Comparison of ENCODE assay signal across 8 cellular contexts in the genomic region with DNA sequence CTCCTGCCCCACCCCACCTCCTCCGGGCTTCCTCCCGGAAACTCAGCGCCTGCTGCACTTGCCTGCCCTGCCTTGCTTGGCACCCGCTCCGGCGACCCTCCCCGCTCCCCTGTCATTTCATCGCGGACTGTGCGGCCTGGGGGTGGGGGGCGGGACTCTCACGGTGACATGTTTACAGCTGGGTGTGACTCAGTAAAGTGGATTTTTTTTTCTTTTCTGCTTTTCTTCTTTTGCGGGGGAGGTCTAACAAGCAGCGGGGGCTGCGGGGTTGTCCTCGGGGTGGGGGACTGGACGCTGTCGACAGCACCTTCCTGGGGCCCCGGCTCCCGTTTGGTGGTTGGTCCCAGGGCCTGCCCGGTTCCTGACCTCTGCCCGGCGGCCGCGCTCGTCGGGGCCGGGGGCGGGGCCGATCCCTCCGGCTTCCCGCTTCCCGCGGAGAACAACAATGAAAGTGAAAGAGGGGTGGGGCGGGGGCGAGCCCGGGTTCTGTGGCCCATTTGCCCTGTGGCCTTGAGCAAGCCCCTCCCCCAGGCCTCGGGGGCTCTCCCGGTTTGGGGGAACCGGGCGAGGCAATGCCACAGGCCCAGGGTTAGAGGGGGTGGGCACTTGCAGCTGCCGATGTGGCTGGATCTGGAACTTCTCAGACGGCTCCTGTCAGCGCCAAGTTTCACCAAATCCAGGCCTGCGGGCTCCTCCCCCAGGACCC. TPM values are rescaled to one million over a fixed set of nuclear protein-coding genes. Genes with fewer than 3 reads are reported as not detected.
A peak's percentile ranks its signal among the peaks of the same experiment; 100 is the strongest.
DNase-seq lines count a peak whose midpoint lies in the region; ATAC-seq and TF ChIP-seq lines count a peak whose summit lies in the region.

No MANE protein-coding gene starts in this region.

- peak overlapping the region in 5 of 7 donors; percentile 19 to 70 (median 61) for H3K27ac Mint-ChIP-seq in CD14-positive monocyte
- H3K27ac Mint-ChIP-seq in T-cell: peak overlapping the region; percentile 84 to 85

- H3K4me1 Mint-ChIP-seq in CD14-positive monocyte (peaks cover 35% of the 10 kb centered on the region), T-cell (peaks cover 7 to 11% (median 10%) of the 10 kb centered on the region in 3 donors)

- peak overlapping the region; percentile 83 for H3K9ac ChIP-seq in iPS-20b (ENCODE audit: low read depth, low read length)

- peaks cover 32% of the 10 kb centered on the region for H3K36me3 ChIP-seq in iPS-20b (ENCODE audit: insufficient read depth, low read depth, low read length)

- peak overlapping the region; percentile 28 for H3K27ac ChIP-seq in iPS-20b (ENCODE audit: low read length)

- H3K36me3 Mint-ChIP-seq in CD14-positive monocyte (peaks cover 26 to 29% of the 10 kb centered on the region in 2 donors), T-cell (peaks cover 17% of the 10 kb centered on the region)

- intact Hi-C loops in CD14-positive monocyte (cut with micrococcal nuclease): loop anchor here (10.0 kb wide), 2 partner anchors 154 to 234 kb away; partner anchors contain the start of genes ATG13 (in 1 of the 2) and HARBI1 (in 1 of the 2)

- H3K4me3 Mint-ChIP-seq in CD14-positive monocyte (peak overlapping the region; percentile 83 to 87), T-cell (peak overlapping the region; percentile 72 to 82 (median 79))

- peaks cover 3% of the 10 kb centered on the region; the same call in 1 of the 2 replicates for H3K4me1 ChIP-seq in iPS-20b (ENCODE audit: insufficient read depth, low read length)

- H3K9me3 Mint-ChIP-seq in CD14-positive monocyte: peaks cover 0 to 21% (median 0%) of the 10 kb centered on the region in 7 donors
- H3K9me3 Mint-ChIP-seq in T-cell: no peaks in the 10 kb centered on the region

- peaks cover 20 to 56% (median 35%) of the 10 kb centered on the region in 3 donors for H3K27me3 Mint-ChIP-seq in CD14-positive monocyte (ENCODE audit: low read depth in 3 of 3)
- peaks cover 0 to 22% of the 10 kb centered on the region in 2 donors for H3K27me3 Mint-ChIP-seq in T-cell

- CTCF ChIA-PET in T-cell (lab: Charles Lee): interaction anchor here in 1 of 2 donors (0.5 to 0.6 kb wide), 2 partner anchors 28 to 536 kb away, joined by 3 read pairs; no protein-coding TSS in a partner anchor

- ATAC-seq in HG03095 (IDR thresholded peaks at IDR 0.05; ENCODE audit: unreplicated experiment): peak; percentile 46
- ATAC-seq in T-cell (replicated peaks in 1 of 4): peak; percentile 32 to 55 (median 39)

- H3K9me3 ChIP-seq in iPS-20b (ENCODE audit: insufficient read depth, low read depth, low read length): no peaks in the 10 kb centered on the region

- DNase-seq in CD14-positive monocyte (ENCODE audit: low spot score) (peak; percentile 66), T-cell (peak in 14 of 34 experiments; percentile 21 to 48 (median 36)), astrocyte of the hippocampus (ENCODE audit: low read depth, low spot score) (peak; percentile 71), Ammon's horn (ENCODE audit: low spot score) (no peak), NCI-H1694 (lab: John Stamatoyannopoulos, UW) (no peak)
- peak; percentile 52 for DNase-seq in stimulated activated CD4-positive, alpha-beta T cell treated with anti-CD3 and anti-CD28 coated beads, Interleukin-12 subunit alpha, Interleukin-12 subunit beta, amount 100 ng/mL, for 4 hours

- H3K4me3 ChIP-seq in iPS-20b (ENCODE audit: low read length): peak overlapping the region; percentile 75

- POLR2A ChIA-PET in T-cell (lab: Charles Lee): no interaction called here

- no peak for TF ChIP-seq CTCF in CD14-positive monocyte (IDR thresholded peaks at IDR 0.05)

- H3K27me3 ChIP-seq in iPS-20b (ENCODE audit: insufficient read depth, low read length): no peaks in the 10 kb centered on the region; the same call in 1 of the 2 replicates

RNA-seq across cellular contexts. Expression of gene MDK, which starts 1.0 kb away (rescaled TPM):
- polyA plus RNA-seq in CD14-positive monocyte: not detected
- 1 to 10 TPM; 5.8 to 8.6 (median 8.3) TPM for total RNA-seq in T-cell

RNA-seq across cellular contexts. Expression of gene CHRM4, which starts 11.1 kb away (rescaled TPM):
- under 1 TPM in 1 of 2 donors, not detected in 1; 0.15 TPM for polyA plus RNA-seq in CD14-positive monocyte
- 1 to 10 TPM in 2 of 5 donors, under 1 TPM in 2, not detected in 1; 0.18 to 3.9 (median 1.5) TPM for total RNA-seq in T-cell

RNA-seq across cellular contexts. Expression of gene DGKZ, which starts 33.2 kb away (rescaled TPM):
- polyA plus RNA-seq in CD14-positive monocyte: 10 to 100 TPM; 30.4 to 33.4 TPM
- total RNA-seq in T-cell: 100 to 1,000 TPM; 235 to 318 (median 251) TPM

Comparison
In these comparisons a context has a peak if more than half of its experiments do, and no peak if none do; other contexts are left out.
1. DNase-seq: peak in CD14-positive monocyte (single experiment), astrocyte of the hippocampus (single experiment) and stimulated activated CD4-positive, alpha-beta T cell treated with anti-CD3 and anti-CD28 coated beads, Interleukin-12 subunit alpha, Interleukin-12 subunit beta, amount 100 ng/mL, for 4 hours (single experiment); none in Ammon's horn (single experiment) and NCI-H1694 (single experiment).